ENCODE assay signal across 22 cellular contexts in the genomic region with DNA sequence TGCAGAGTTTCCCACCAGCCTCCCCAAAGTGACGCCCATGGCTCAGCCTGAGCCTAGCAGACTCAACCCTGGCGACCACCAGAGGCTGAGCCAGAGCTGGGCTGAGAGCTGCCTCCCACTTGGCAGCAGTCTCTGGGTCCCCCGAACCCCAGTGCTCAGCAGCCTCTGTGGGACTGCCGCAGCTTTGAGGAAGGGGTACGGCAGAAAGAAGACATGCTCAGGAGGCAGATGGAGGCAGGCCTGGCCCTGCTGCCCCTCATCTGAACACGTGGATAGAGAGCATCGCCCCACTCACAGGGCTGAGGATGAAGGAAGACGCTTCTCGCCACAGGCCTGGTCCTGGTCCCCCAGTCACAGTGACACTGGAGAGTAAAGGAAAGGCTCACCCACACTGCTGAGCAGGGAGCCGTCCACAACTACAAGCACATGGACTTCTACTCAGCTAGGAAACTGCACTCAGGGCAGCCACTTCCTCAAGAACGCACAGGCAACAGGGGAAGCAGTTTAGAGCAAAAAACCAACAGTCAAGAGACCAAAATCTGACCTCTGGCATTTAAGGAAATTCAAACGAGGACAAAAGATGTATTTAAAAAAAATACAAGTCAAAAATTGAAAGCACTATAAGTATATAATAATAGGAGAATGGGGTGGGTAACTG. TPM values are rescaled to one million over a fixed set of nuclear protein-coding genes. Genes with fewer than 3 reads are reported as not detected.
DNase-seq lines count a peak whose midpoint lies in the region; ATAC-seq and TF ChIP-seq lines count a peak whose summit lies in the region.
"Had no signal": no experiment of that assay in that cellular context is flagged by ENCODE, and none has a peak within 500 bp of the region (broad histone marks: within the 10 kb centered on the region; RNA-seq: fewer than 3 reads in every experiment).

No MANE protein-coding gene starts in this region.

- intact Hi-C loops in sciatic nerve (cut with DNase I) = no loop called here

- DNase-seq in activated CD8-positive, alpha-beta memory T cell treated with anti-CD3 and anti-CD28 coated beads, Interleukin-2, amount 50 U/mL, for 48 hours = peak; percentile 29
- no peak for DNase-seq in activated CD8-positive, alpha-beta memory T cell treated with anti-CD3 and anti-CD28 coated beads, Interleukin-2, amount 50 U/mL, for 4 hours
- DNase-seq in MV-4-11 (lab: John Stamatoyannopoulos, UW) = peak; percentile 71
- peak; percentile 45 for DNase-seq in coronary artery (ENCODE audit: low spot score)
- no peak for DNase-seq in sciatic nerve (ENCODE audit: low spot score)
- no peak for DNase-seq in AML-193 (lab: John Stamatoyannopoulos, UW)
- DNase-seq in brain microvascular endothelial cell = no peak
- no peak for DNase-seq in RPMI8226
- DNase-seq: activated CD4-positive, alpha-beta T cell treated with anti-CD3 and anti-CD28 coated beads, Interleukin-2, amount 50 U/mL, for 1 hour; EL; IMR-90; NCI-H1048; NCI-H2081; NCI-H524 treated with DMSO at 0.1 percent for 48 hours; OCI-M1; right lobe of liver; SIG-M5 had no signal

- no peaks in the 10 kb centered on the region for H3K27me3 ChIP-seq in brain microvascular endothelial cell (replicated peaks)
- H3K27me3 ChIP-seq: ascending aorta, right lobe of liver, vagina had no signal

- TF ChIP-seq CTCF in coronary artery (IDR thresholded peaks at IDR 0.05) (no peak), brain microvascular endothelial cell (IDR thresholded peaks at IDR 0.05; ENCODE audit: low read depth, low read length, missing control alignments) (no peak)

- H3K36me3 ChIP-seq in brain microvascular endothelial cell (replicated peaks) = peaks cover 73% of the 10 kb centered on the region

- no peak overlapping the region for H3K27ac ChIP-seq in coronary artery
- H3K27ac ChIP-seq in brain microvascular endothelial cell = no peak overlapping the region
- H3K27ac ChIP-seq: ascending aorta, right lobe of liver, vagina had no signal

- peak; percentile 36 for ATAC-seq in sciatic nerve

- H3K4me3 ChIP-seq in coronary artery (no peak overlapping the region), brain microvascular endothelial cell (ENCODE audit: low read depth, low read length) (no peak overlapping the region)
- H3K4me3 ChIP-seq: ascending aorta, right lobe of liver, vagina had no signal

- in situ Hi-C loops in brain microvascular endothelial cell (cut with HindIII; ENCODE audit: low pct_ligation_motif_present, low sequenced_read_pairs) = no loop called here

RNA-seq across cellular contexts. Expression of a gene that starts 45.2 kb away (rescaled TPM):
- 0.62 TPM for total RNA-seq in sciatic nerve
- total RNA-seq: activated T-helper 1 cell treated with anti-CD3 and anti-CD28 coated beads, Interleukin-12 subunit alpha, Interleukin-12 subunit beta, Interleukin-2, Interleukin-4 antibody, amounts not matched to agents 30 ng/mL and 10 ng/mL and 1 ng/mL, durations not matched to agents 14 hours and 24 hours and 36 hours; ascending aorta; IMR-90; omental fat pad; subcutaneous adipose tissue; vagina had no signal

Comparison
In these comparisons a context has a peak if more than half of its experiments do, and no peak if none do; other contexts are left out.
1. DNase-seq: peak in activated CD8-positive, alpha-beta memory T cell treated with anti-CD3 and anti-CD28 coated beads, Interleukin-2, amount 50 U/mL, for 48 hours (single experiment), MV-4-11 (single experiment) and coronary artery (single experiment); none in activated CD8-positive, alpha-beta memory T cell treated with anti-CD3 and anti-CD28 coated beads, Interleukin-2, amount 50 U/mL, for 4 hours (single experiment), sciatic nerve (single experiment), AML-193 (0 of 2), brain microvascular endothelial cell (single experiment) and RPMI8226 (single experiment).